In genomic region chr11:112784323-112785073, GRCh38 we compare ENCODE assay signal across 10 cellular contexts.
DNase-seq lines count a peak whose midpoint lies in the region; ATAC-seq and TF ChIP-seq lines count a peak whose summit lies in the region.
"Had no signal": no experiment of that assay in that cellular context is flagged by ENCODE, and none has a peak within 500 bp of the region (broad histone marks: within the 10 kb centered on the region; RNA-seq: fewer than 3 reads in every experiment).

No MANE protein-coding gene starts in this region.

- no peak for ATAC-seq in stimulated activated naive CD8-positive, alpha-beta T cell treated with anti-CD3 and anti-CD28 coated beads, Interleukin-15, Interleukin-2, amounts not matched to agents 100 U/mL and 50 U/mL, for 24 hours
- ATAC-seq in HG03280 (IDR thresholded peaks at IDR 0.05; ENCODE audit: unreplicated experiment): no peak

- peak overlapping the region; percentile 10 for H3K9ac ChIP-seq in endocrine pancreas (ENCODE audit: control insufficient read depth, insufficient read depth, low read length)

- H3K4me3 ChIP-seq in endocrine pancreas (ENCODE audit: control insufficient read depth, insufficient read depth, low read length) (no peak overlapping the region), muscle layer of duodenum (ENCODE audit: low read depth in 1 of 2, low read length in 2 of 2) (peak overlapping the region; percentile 30)

- H3K27ac ChIP-seq in muscle layer of duodenum (ENCODE audit: low read length): peak overlapping the region; percentile 20

- TF ChIP-seq CTCF in AG09319 (IDR thresholded peaks at IDR 0.05; ENCODE audit: low read depth, low read length): no peak

- H3K4me1 ChIP-seq in endocrine pancreas (ENCODE audit: control insufficient read depth, insufficient read depth, low read length): no peaks in the 10 kb centered on the region
- H3K4me1 ChIP-seq in muscle layer of duodenum (ENCODE audit: control insufficient read depth in 1 of 2, insufficient read depth in 2 of 2, low read length in 2 of 2): peaks cover 5 to 22% of the 10 kb centered on the region in 2 donors

- no peaks in the 10 kb centered on the region for H3K36me3 Mint-ChIP-seq in activated T-cell treated with anti-CD3 and anti-CD28 coated beads, Interleukin-2, amount 50 U/mL, for 24 hours (ENCODE audit: low read depth)

- H3K4me1 Mint-ChIP-seq in activated T-cell treated with anti-CD3 and anti-CD28 coated beads, Interleukin-2, amount 50 U/mL, for 24 hours (ENCODE audit: low read depth): no peaks in the 10 kb centered on the region

- H3K9me3 ChIP-seq in endocrine pancreas (ENCODE audit: control insufficient read depth, low read length) (no peaks in the 10 kb centered on the region), muscle layer of duodenum (ENCODE audit: control insufficient read depth in 1 of 2, low read length in 2 of 2) (no peaks in the 10 kb centered on the region)

- H3K27me3 ChIP-seq in endocrine pancreas (ENCODE audit: control insufficient read depth, insufficient read depth, low read length): no peaks in the 10 kb centered on the region
- no peaks in the 10 kb centered on the region for H3K27me3 ChIP-seq in muscle layer of duodenum (ENCODE audit: low read depth, low read length)

- no peaks in the 10 kb centered on the region for H3K9me3 Mint-ChIP-seq in activated T-cell treated with anti-CD3 and anti-CD28 coated beads, Interleukin-2, amount 50 U/mL, for 24 hours

- no peak overlapping the region for H3K4me3 Mint-ChIP-seq in activated T-cell treated with anti-CD3 and anti-CD28 coated beads, Interleukin-2, amount 50 U/mL, for 24 hours
- H3K4me3 Mint-ChIP-seq: HFFc6 had no signal

- DNase-seq in AG09319 (ENCODE audit: extremely low read depth, low read depth): peak; percentile 40
- peak; percentile 37 for DNase-seq in NCI-H2196 treated with DMSO at 0.1 percent for 48 hours (lab: John Stamatoyannopoulos, UW; ENCODE audit: unreplicated experiment)
- DNase-seq in activated T-cell treated with anti-CD3 and anti-CD28 coated beads, Interleukin-2, amount 50 U/mL, for 24 hours: no peak
- no peak for DNase-seq in stimulated activated naive CD8-positive, alpha-beta T cell treated with anti-CD3 and anti-CD28 coated beads, Interleukin-15, Interleukin-2, amounts not matched to agents 100 U/mL and 50 U/mL, for 24 hours
- no peak for DNase-seq in activated CD4-positive, alpha-beta T cell treated with anti-CD3 and anti-CD28 coated beads for 1 hour
- DNase-seq: COR-L47, HFFc6 had no signal

- no peak overlapping the region for H3K27ac Mint-ChIP-seq in activated T-cell treated with anti-CD3 and anti-CD28 coated beads, Interleukin-2, amount 50 U/mL, for 24 hours
- H3K27ac Mint-ChIP-seq: HFFc6 had no signal

- no peaks in the 10 kb centered on the region for H3K36me3 ChIP-seq in endocrine pancreas (ENCODE audit: control insufficient read depth, insufficient read depth, low read length)
- H3K36me3 ChIP-seq in muscle layer of duodenum (ENCODE audit: control insufficient read depth in 1 of 2, insufficient read depth in 2 of 2, low read length in 2 of 2): no peaks in the 10 kb centered on the region

- H3K27me3 Mint-ChIP-seq in activated T-cell treated with anti-CD3 and anti-CD28 coated beads, Interleukin-2, amount 50 U/mL, for 24 hours: peaks cover 11% of the 10 kb centered on the region

Comparison
In these comparisons a context has a peak if more than half of its experiments do, and no peak if none do; other contexts are left out.
1. DNase-seq: peak in AG09319 (single experiment) and NCI-H2196 treated with DMSO at 0.1 percent for 48 hours (single experiment); none in activated T-cell treated with anti-CD3 and anti-CD28 coated beads, Interleukin-2, amount 50 U/mL, for 24 hours (single experiment), stimulated activated naive CD8-positive, alpha-beta T cell treated with anti-CD3 and anti-CD28 coated beads, Interleukin-15, Interleukin-2, amounts not matched to agents 100 U/mL and 50 U/mL, for 24 hours (single experiment) and activated CD4-positive, alpha-beta T cell treated with anti-CD3 and anti-CD28 coated beads for 1 hour (single experiment).